Comparison of ENCODE assay signal across 9 cellular contexts in the genomic region with DNA sequence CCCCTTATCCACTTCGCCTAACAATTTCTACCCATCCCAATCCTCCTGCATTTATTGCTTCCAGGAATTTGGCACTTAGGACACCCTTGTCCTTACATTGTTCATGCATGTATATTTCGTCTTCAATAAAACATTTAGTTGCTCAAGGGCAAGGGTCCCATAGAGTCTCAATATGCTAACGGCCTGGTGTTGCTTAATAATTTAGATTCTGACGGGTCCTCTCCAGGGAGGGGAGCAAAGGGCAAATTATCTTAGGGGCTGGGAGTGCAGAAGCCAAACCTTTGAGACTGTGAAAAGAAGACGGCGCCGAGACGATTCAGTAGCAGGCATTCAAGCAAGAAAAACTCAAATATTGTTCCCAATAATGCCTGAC. TPM values are rescaled to one million over a fixed set of nuclear protein-coding genes. Genes with fewer than 3 reads are reported as not detected.
DNase-seq lines count a peak whose midpoint lies in the region; ATAC-seq and TF ChIP-seq lines count a peak whose summit lies in the region.
"Had no signal": no experiment of that assay in that cellular context is flagged by ENCODE, and none has a peak within 500 bp of the region (broad histone marks: within the 10 kb centered on the region; RNA-seq: fewer than 3 reads in every experiment).

No MANE protein-coding gene starts in this region.

- 24 to 46% methylated on average over 8 of the region's 8 CpGs for WGBS in upper lobe of left lung, 2 donors

- peak overlapping the region; percentile 42 for H3K4me3 ChIP-seq in cardiac muscle cell
- peak overlapping the region; percentile 62 for H3K4me3 ChIP-seq in kidney epithelial cell (ENCODE audit: low read depth, low read length)
- peak overlapping the region in 3 of 4 donors; percentile 44 to 65 (median 60) for H3K4me3 ChIP-seq in upper lobe of left lung

- H3K27ac ChIP-seq in cardiac muscle cell (no peak overlapping the region), upper lobe of left lung (no peak overlapping the region)

- ATAC-seq in Right ventricle myocardium superior (ENCODE audit: poor library complexity) (no peak), upper lobe of left lung (ENCODE audit: low FRiP score in 2 of 2) (no peak), HG02763 (IDR thresholded peaks at IDR 0.05; ENCODE audit: unreplicated experiment) (no peak)

- no peaks in the 10 kb centered on the region for H3K36me3 ChIP-seq in cardiac muscle cell
- H3K36me3 ChIP-seq in kidney epithelial cell (ENCODE audit: control insufficient read depth, insufficient read depth, low read length), result no peaks in the 10 kb centered on the region
- H3K36me3 ChIP-seq in upper lobe of left lung, result no peaks in the 10 kb centered on the region

- no peaks in the 10 kb centered on the region for H3K9me3 ChIP-seq in cardiac muscle cell (ENCODE audit: low read depth)
- H3K9me3 ChIP-seq in upper lobe of left lung, result no peaks in the 10 kb centered on the region

- no peak for TF ChIP-seq EP300 in upper lobe of left lung (IDR thresholded peaks at IDR 0.05)

- H3K4me1 Mint-ChIP-seq in activated T-helper 2 cell treated with anti-CD3 and anti-CD28 coated beads, Interferon-gamma antibody, Interleukin-2, Interleukin-4, amounts not matched to agents 10 μg/mL and 5 μg/mL and 100 μg/mL, durations not matched to agents 14 hours and 24 hours and 36 hours (ENCODE audit: low read depth), result peaks cover 7% of the 10 kb centered on the region

- intact Hi-C loops in Right ventricle myocardium superior (cut with DNase I), result no loop called here
- intact Hi-C loops in activated T-helper 2 cell treated with anti-CD3 and anti-CD28 coated beads, Interferon-gamma antibody, Interleukin-2, Interleukin-4, amounts not matched to agents 10 μg/mL and 5 μg/mL and 100 μg/mL, durations not matched to agents 14 hours and 24 hours and 36 hours (cut with micrococcal nuclease), result no loop called here

- H3K36me3 Mint-ChIP-seq in activated T-helper 2 cell treated with anti-CD3 and anti-CD28 coated beads, Interferon-gamma antibody, Interleukin-2, Interleukin-4, amounts not matched to agents 10 μg/mL and 5 μg/mL and 100 μg/mL, durations not matched to agents 14 hours and 24 hours and 36 hours (ENCODE audit: low read depth), result no peaks in the 10 kb centered on the region

- H3K27me3 Mint-ChIP-seq in activated T-helper 2 cell treated with anti-CD3 and anti-CD28 coated beads, Interferon-gamma antibody, Interleukin-2, Interleukin-4, amounts not matched to agents 10 μg/mL and 5 μg/mL and 100 μg/mL, durations not matched to agents 14 hours and 24 hours and 36 hours (ENCODE audit: low read depth), result peaks cover 49% of the 10 kb centered on the region

- no peaks in the 10 kb centered on the region for H3K9me3 Mint-ChIP-seq in activated T-helper 2 cell treated with anti-CD3 and anti-CD28 coated beads, Interferon-gamma antibody, Interleukin-2, Interleukin-4, amounts not matched to agents 10 μg/mL and 5 μg/mL and 100 μg/mL, durations not matched to agents 14 hours and 24 hours and 36 hours

- DNase-seq in cardiac muscle cell (ENCODE audit: low read depth in 1 of 2, low spot score in 1 of 2) (no peak), Right ventricle myocardium superior (no peak), kidney epithelial cell (ENCODE audit: low read depth) (no peak), upper lobe of left lung (no peak), DMS114 treated with DMSO at 0.1 percent for 48 hours (lab: John Stamatoyannopoulos, UW; ENCODE audit: unreplicated experiment) (no peak)
- DNase-seq in activated T-helper 2 cell treated with anti-CD3 and anti-CD28 coated beads, Interferon-gamma antibody, Interleukin-2, Interleukin-4, amounts not matched to agents 10 μg/mL and 5 μg/mL and 100 μg/mL, durations not matched to agents 14 hours and 24 hours and 36 hours (ENCODE audit: low spot score), result no peak
- no peak for DNase-seq in activated CD4-positive, alpha-beta T cell treated with anti-CD3 and anti-CD28 coated beads for 4 hours

- H3K27me3 ChIP-seq in cardiac muscle cell (peaks cover 12% of the 10 kb centered on the region), kidney epithelial cell (ENCODE audit: control insufficient read depth, insufficient read depth, low read length) (peaks cover 8% of the 10 kb centered on the region), upper lobe of left lung (no peaks in the 10 kb centered on the region)

- TF ChIP-seq CTCF in cardiac muscle cell (IDR thresholded peaks at IDR 0.05; ENCODE audit: low read depth, low read length), result no peak
- no peak for TF ChIP-seq CTCF in kidney epithelial cell (IDR thresholded peaks at IDR 0.05; ENCODE audit: insufficient read depth, low read length, poor library complexity, severe bottlenecking)
- no peak for TF ChIP-seq CTCF in upper lobe of left lung (IDR thresholded peaks at IDR 0.05)

- H3K4me3 Mint-ChIP-seq in activated T-helper 2 cell treated with anti-CD3 and anti-CD28 coated beads, Interferon-gamma antibody, Interleukin-2, Interleukin-4, amounts not matched to agents 10 μg/mL and 5 μg/mL and 100 μg/mL, durations not matched to agents 14 hours and 24 hours and 36 hours (ENCODE audit: low read depth), result peak overlapping the region; percentile 62

- TF ChIP-seq POLR2A in upper lobe of left lung (IDR thresholded peaks at IDR 0.05), result no peak

- H3K27ac Mint-ChIP-seq in activated T-helper 2 cell treated with anti-CD3 and anti-CD28 coated beads, Interferon-gamma antibody, Interleukin-2, Interleukin-4, amounts not matched to agents 10 μg/mL and 5 μg/mL and 100 μg/mL, durations not matched to agents 14 hours and 24 hours and 36 hours, result no peak overlapping the region

- no peaks in the 10 kb centered on the region for H3K4me1 ChIP-seq in cardiac muscle cell (ENCODE audit: low read depth)
- H3K4me1 ChIP-seq in upper lobe of left lung, result peaks cover 0 to 16% (median 8%) of the 10 kb centered on the region in 4 donors

RNA-seq across cellular contexts. Expression of a gene that starts 0.5 kb away (rescaled TPM):
- total RNA-seq in cardiac muscle cell, result not detected in 2 replicates
- not detected in 2 replicates for polyA plus RNA-seq in cardiac muscle cell
- total RNA-seq in Right ventricle myocardium superior, result not detected
- total RNA-seq in activated T-helper 2 cell treated with anti-CD3 and anti-CD28 coated beads, Interferon-gamma antibody, Interleukin-2, Interleukin-4, amounts not matched to agents 10 μg/mL and 5 μg/mL and 100 μg/mL, durations not matched to agents 14 hours and 24 hours and 36 hours, result not detected in 2 replicates
- not detected in 2 replicates for total RNA-seq in kidney epithelial cell
- total RNA-seq in upper lobe of left lung, result 1 to 10 TPM in 1 of 6 donors, under 1 TPM in 1, not detected in 4; 0.30 to 1.0 TPM
- total RNA-seq: esophagus mucosa had no signal
